18 cellular contexts compared by ENCODE assay signal in genomic region chr5:96741075-96741474, GRCh38.
DNase-seq lines count a peak whose midpoint lies in the region; ATAC-seq and TF ChIP-seq lines count a peak whose summit lies in the region.
"Had no signal": no experiment of that assay in that cellular context is flagged by ENCODE, and none has a peak within 500 bp of the region (broad histone marks: within the 10 kb centered on the region; RNA-seq: fewer than 3 reads in every experiment).

No MANE protein-coding gene starts in this region.

- CTCF ChIA-PET in activated CD8-positive, alpha-beta T cell treated with anti-CD3 and anti-CD28 coated beads for 36 hours (lab: Charles Lee): interaction anchor here (3.7 kb wide), 1 partner anchor 11 kb away, joined by 22 read pairs; no protein-coding TSS in a partner anchor
- CTCF ChIA-PET in activated CD8-positive, alpha-beta T cell treated with anti-CD3 and anti-CD28 coated beads, Interleukin-2, amount 10 ng/mL, durations not matched to agents 7 days and 5 days (lab: Charles Lee): interaction anchor here (0.9 to 4.0 kb wide), 3 partner anchors 8 to 127 kb away, joined by 3 to 22 read pairs (median 3); no protein-coding TSS in a partner anchor

- H3K9me3 ChIP-seq in T-helper 17 cell (ENCODE audit: control insufficient read depth, low read length, poor library complexity, severe bottlenecking) (no peaks in the 10 kb centered on the region), right cardiac atrium (ENCODE audit: control insufficient read depth, low read length) (no peaks in the 10 kb centered on the region)

- no peak for TF ChIP-seq CTCF in activated CD8-positive, alpha-beta T cell treated with anti-CD3 and anti-CD28 coated beads for 36 hours (IDR thresholded peaks at IDR 0.05)
- no peak for TF ChIP-seq CTCF in CD14-positive monocyte (IDR thresholded peaks at IDR 0.05)

- H3K4me3 ChIP-seq in right cardiac atrium (ENCODE audit: low read length): no peak overlapping the region

- H3K4me3 Mint-ChIP-seq in activated CD8-positive, alpha-beta T cell treated with anti-CD3 and anti-CD28 coated beads for 36 hours: no peak overlapping the region
- no peak overlapping the region for H3K4me3 Mint-ChIP-seq in activated CD8-positive, alpha-beta T cell treated with anti-CD3 and anti-CD28 coated beads, Interleukin-2, amount 10 ng/mL, durations not matched to agents 7 days and 5 days
- H3K4me3 Mint-ChIP-seq in CD14-positive monocyte (no peak overlapping the region), T-helper 17 cell (no peak overlapping the region)
- H3K4me3 Mint-ChIP-seq: IgD-negative memory B cell had no signal

- intact Hi-C loops in activated CD8-positive, alpha-beta T cell treated with anti-CD3 and anti-CD28 coated beads for 36 hours (cut with micrococcal nuclease): loop anchor here (10.0 kb wide), 1 partner anchor 126 kb away; no protein-coding TSS in a partner anchor
- intact Hi-C loops in CD14-positive monocyte (cut with micrococcal nuclease): no loop called here
- intact Hi-C loops in right cardiac atrium (cut with DNase I): loop anchor here in 2 of 4 donors (10.0 kb wide), 1 partner anchor 126 kb away; no protein-coding TSS in a partner anchor

- H3K36me3 Mint-ChIP-seq in activated CD8-positive, alpha-beta T cell treated with anti-CD3 and anti-CD28 coated beads for 36 hours (ENCODE audit: low read depth): peaks cover 40% of the 10 kb centered on the region
- H3K36me3 Mint-ChIP-seq in activated CD8-positive, alpha-beta T cell treated with anti-CD3 and anti-CD28 coated beads, Interleukin-2, amount 10 ng/mL, durations not matched to agents 7 days and 5 days (ENCODE audit: low read depth): peaks cover 57% of the 10 kb centered on the region
- H3K36me3 Mint-ChIP-seq in CD14-positive monocyte: peaks cover 89 to 94% of the 10 kb centered on the region in 2 donors
- H3K36me3 Mint-ChIP-seq in T-helper 17 cell (ENCODE audit: low read depth): peaks cover 9% of the 10 kb centered on the region

- DNase-seq in activated CD8-positive, alpha-beta T cell treated with anti-CD3 and anti-CD28 coated beads for 36 hours: no peak
- DNase-seq in activated CD8-positive, alpha-beta T cell treated with anti-CD3 and anti-CD28 coated beads, Interleukin-2, amount 10 ng/mL, durations not matched to agents 7 days and 5 days: no peak
- DNase-seq in CD14-positive monocyte (ENCODE audit: low spot score): no peak
- DNase-seq in T-helper 17 cell: no peak
- DNase-seq in right cardiac atrium: no peak
- DNase-seq in NOMO-1 treated with dmso at 0.1 percent for 144 hours (lab: John Stamatoyannopoulos, UW; ENCODE audit: unreplicated experiment): no peak
- DNase-seq in NCI-H146 (lab: John Stamatoyannopoulos, UW): no peak
- DNase-seq: C1 segment of cervical spinal cord, Calu3, DMS79, MV-4-11, NCI-H1436, NCI-H2081, NCI-H510A treated with DMSO at 0.1 percent for 48 hours, RPMI8226 had no signal

- peaks cover 6% of the 10 kb centered on the region for H3K4me1 ChIP-seq in right cardiac atrium (ENCODE audit: control insufficient read depth, insufficient read depth, low read length)

- peaks cover 32% of the 10 kb centered on the region for H3K4me1 Mint-ChIP-seq in activated CD8-positive, alpha-beta T cell treated with anti-CD3 and anti-CD28 coated beads for 36 hours (ENCODE audit: low read depth)
- peaks cover under 1% of the 10 kb centered on the region for H3K4me1 Mint-ChIP-seq in activated CD8-positive, alpha-beta T cell treated with anti-CD3 and anti-CD28 coated beads, Interleukin-2, amount 10 ng/mL, durations not matched to agents 7 days and 5 days (ENCODE audit: low read depth)
- H3K4me1 Mint-ChIP-seq in CD14-positive monocyte: peaks cover 18% of the 10 kb centered on the region
- H3K4me1 Mint-ChIP-seq in T-helper 17 cell: peaks cover 3% of the 10 kb centered on the region

- WGBS in right cardiac atrium: 94% methylated on average over 3 of the region's 3 CpGs

- H3K27me3 Mint-ChIP-seq in activated CD8-positive, alpha-beta T cell treated with anti-CD3 and anti-CD28 coated beads for 36 hours: no peaks in the 10 kb centered on the region
- H3K27me3 Mint-ChIP-seq in activated CD8-positive, alpha-beta T cell treated with anti-CD3 and anti-CD28 coated beads, Interleukin-2, amount 10 ng/mL, durations not matched to agents 7 days and 5 days (ENCODE audit: low read depth): no peaks in the 10 kb centered on the region
- H3K27me3 Mint-ChIP-seq in CD14-positive monocyte (ENCODE audit: low read depth in 3 of 3) (no peaks in the 10 kb centered on the region), T-helper 17 cell (no peaks in the 10 kb centered on the region)
- H3K27me3 Mint-ChIP-seq: IgD-negative memory B cell had no signal

- no peaks in the 10 kb centered on the region for H3K27me3 ChIP-seq in right cardiac atrium (ENCODE audit: control insufficient read depth, insufficient read depth)

- H3K9me3 Mint-ChIP-seq in activated CD8-positive, alpha-beta T cell treated with anti-CD3 and anti-CD28 coated beads for 36 hours: peaks cover 2% of the 10 kb centered on the region
- H3K9me3 Mint-ChIP-seq in activated CD8-positive, alpha-beta T cell treated with anti-CD3 and anti-CD28 coated beads, Interleukin-2, amount 10 ng/mL, durations not matched to agents 7 days and 5 days (ENCODE audit: insufficient read depth): no peaks in the 10 kb centered on the region
- H3K9me3 Mint-ChIP-seq in CD14-positive monocyte: no peaks in the 10 kb centered on the region
- H3K9me3 Mint-ChIP-seq: IgD-negative memory B cell had no signal

- H3K27ac ChIP-seq in right cardiac atrium (ENCODE audit: low read length): peak overlapping the region; percentile 42

- POLR2A ChIA-PET in activated CD8-positive, alpha-beta T cell treated with anti-CD3 and anti-CD28 coated beads for 36 hours (lab: Charles Lee): interaction anchor here (0.9 to 1.8 kb wide), 2 partner anchors 9 to 11 kb away, joined by 3 to 4 read pairs; no protein-coding TSS in a partner anchor
- POLR2A ChIA-PET in activated CD8-positive, alpha-beta T cell treated with anti-CD3 and anti-CD28 coated beads, Interleukin-2, amount 10 ng/mL, durations not matched to agents 7 days and 5 days (lab: Charles Lee): no interaction called here

- ATAC-seq in activated CD8-positive, alpha-beta T cell treated with anti-CD3 and anti-CD28 coated beads for 36 hours: no peak
- ATAC-seq in activated CD8-positive, alpha-beta T cell treated with anti-CD3 and anti-CD28 coated beads, Interleukin-2, amount 10 ng/mL, durations not matched to agents 7 days and 5 days: no peak
- ATAC-seq in T-helper 17 cell: no peak
- no peak for ATAC-seq in right cardiac atrium
- no peak for ATAC-seq in HG03159 (IDR thresholded peaks at IDR 0.05; ENCODE audit: unreplicated experiment)
- ATAC-seq: HCT116 had no signal

- H3K27ac Mint-ChIP-seq in activated CD8-positive, alpha-beta T cell treated with anti-CD3 and anti-CD28 coated beads for 36 hours: peak overlapping the region; percentile 40
- no peak overlapping the region for H3K27ac Mint-ChIP-seq in activated CD8-positive, alpha-beta T cell treated with anti-CD3 and anti-CD28 coated beads, Interleukin-2, amount 10 ng/mL, durations not matched to agents 7 days and 5 days
- peak overlapping the region in 4 of 7 donors; percentile 5 to 79 (median 59) for H3K27ac Mint-ChIP-seq in CD14-positive monocyte
- peak overlapping the region; percentile 41 for H3K27ac Mint-ChIP-seq in T-helper 17 cell
